Comparison of ENCODE assay signal across 17 cellular contexts in genomic region chr1:21239181-21239580, GRCh38. TPM values are rescaled to one million over a fixed set of nuclear protein-coding genes. Genes with fewer than 3 reads are reported as not detected.
DNase-seq lines count a peak whose midpoint lies in the region; ATAC-seq, FAIRE-seq and TF ChIP-seq lines count a peak whose summit lies in the region.
"Had no signal": no experiment of that assay in that cellular context is flagged by ENCODE, and none has a peak within 500 bp of the region (broad histone marks: within the 10 kb centered on the region; RNA-seq: fewer than 3 reads in every experiment).

No MANE protein-coding gene starts in this region.

- H3K4me3 ChIP-seq in astrocyte (ENCODE audit: insufficient read depth, low read depth, low read length), result no peak overlapping the region
- no peak overlapping the region for H3K4me3 ChIP-seq in neural progenitor cell
- H3K4me3 ChIP-seq: heart left ventricle, psoas muscle, SK-N-MC, transverse colon had no signal

- H4K20me1 ChIP-seq in astrocyte (ENCODE audit: insufficient read depth, low read length), result peaks cover 6% of the 10 kb centered on the region
- peaks cover 15% of the 10 kb centered on the region for H4K20me1 ChIP-seq in neural progenitor cell (ENCODE audit: low read depth)

- H3K4me1 ChIP-seq in astrocyte (ENCODE audit: insufficient read depth, low read length) (peaks cover 34% of the 10 kb centered on the region), neural progenitor cell (peaks cover 19% of the 10 kb centered on the region)
- H3K4me1 ChIP-seq: BE2C, psoas muscle, transverse colon had no signal

- no peak for TF ChIP-seq CTCF in GM10248 (IDR thresholded peaks at IDR 0.05; ENCODE audit: control extremely low read depth, extremely low read depth, low read depth, missing control alignments)
- TF ChIP-seq CTCF in astrocyte (IDR thresholded peaks at IDR 0.05; ENCODE audit: insufficient read depth, low read depth, low read length), result no peak
- TF ChIP-seq CTCF in neural progenitor cell (IDR thresholded peaks at IDR 0.05), result no peak

- H3K9me3 ChIP-seq in astrocyte (ENCODE audit: insufficient read depth, low read depth, low read length) (no peaks in the 10 kb centered on the region), neural progenitor cell (ENCODE audit: low read depth) (no peaks in the 10 kb centered on the region)
- H3K9me3 ChIP-seq: BE2C, heart left ventricle, psoas muscle, transverse colon had no signal

- H3K27me3 ChIP-seq in astrocyte (ENCODE audit: insufficient read depth, low read length), result no peaks in the 10 kb centered on the region
- H3K27me3 ChIP-seq in neural progenitor cell, result no peaks in the 10 kb centered on the region
- H3K27me3 ChIP-seq: BE2C, heart left ventricle, transverse colon had no signal

- no peaks in the 10 kb centered on the region for H3K9me3 Mint-ChIP-seq in astrocyte (ENCODE audit: unreplicated experiment)
- H3K9me3 Mint-ChIP-seq in neural progenitor cell, result no peaks in the 10 kb centered on the region
- H3K9me3 Mint-ChIP-seq: dendritic cell treated with granulocyte-macrophage colony-stimulating factor and Interleukin-4, amounts not matched to agents 40 ng/mL and 50 ng/mL, for 4 days had no signal

- FAIRE-seq in astrocyte (lab: Jason Lieb, UNC), result no peak

- H3K4me2 ChIP-seq in astrocyte (ENCODE audit: low read length), result peak overlapping the region; percentile 18
- no peak overlapping the region for H3K4me2 ChIP-seq in neural progenitor cell

- H3K79me2 ChIP-seq in astrocyte (ENCODE audit: insufficient read depth, low read length), result no peaks in the 10 kb centered on the region
- no peaks in the 10 kb centered on the region for H3K79me2 ChIP-seq in neural progenitor cell (ENCODE audit: low read depth)

- POLR2A ChIA-PET in GM10248 (lab: Yijun Ruan, JAX), result no interaction called here

- H3K4me1 Mint-ChIP-seq in astrocyte (ENCODE audit: low read depth, unreplicated experiment), result peaks cover 31% of the 10 kb centered on the region
- H3K4me1 Mint-ChIP-seq in neural progenitor cell, result peaks cover 37% of the 10 kb centered on the region

- H3K9ac ChIP-seq in astrocyte (ENCODE audit: low read length) (no peak overlapping the region), neural progenitor cell (no peak overlapping the region)

- H3K36me3 Mint-ChIP-seq in astrocyte (ENCODE audit: low read depth, unreplicated experiment) (peaks cover 22% of the 10 kb centered on the region), neural progenitor cell (peaks cover 15% of the 10 kb centered on the region)

- CTCF ChIA-PET in GM10248 (lab: Yijun Ruan, JAX), result interaction anchor here (0.6 to 5.2 kb wide), 4 partner anchors 13 to 129 kb away, joined by 3 to 23 read pairs (median 8); no protein-coding TSS in a partner anchor

- H3K36me3 ChIP-seq in astrocyte (ENCODE audit: insufficient read depth, low read length) (peaks cover 26% of the 10 kb centered on the region), neural progenitor cell (no peaks in the 10 kb centered on the region)

- peaks cover 21% of the 10 kb centered on the region for H3F3A ChIP-seq in neural progenitor cell (ENCODE audit: low read depth)

- DNase-seq in GM10248 (ENCODE audit: extremely low spot score), result peak; percentile 55
- peak; percentile 95 for DNase-seq in LHCN-M2 (ENCODE audit: low read depth)
- peak; percentile 53 for DNase-seq in astrocyte (ENCODE audit: low read depth)
- DNase-seq in neural progenitor cell (ENCODE audit: low spot score), result no peak
- no peak for DNase-seq in NCI-H82 (lab: John Stamatoyannopoulos, UW)
- no peak for DNase-seq in NCI-H1436 (lab: John Stamatoyannopoulos, UW)
- DNase-seq: BE2C, heart left ventricle, NCI-H1092, NCI-H2171, psoas muscle, transverse colon had no signal

- H2AFZ ChIP-seq in astrocyte (ENCODE audit: low read depth, low read length) (no peak overlapping the region), neural progenitor cell (replicated peaks) (no peak overlapping the region)

- H3K27ac Mint-ChIP-seq in astrocyte (ENCODE audit: unreplicated experiment) (no peak overlapping the region), neural progenitor cell (peak overlapping the region; percentile 80)
- H3K27ac Mint-ChIP-seq: dendritic cell treated with granulocyte-macrophage colony-stimulating factor and Interleukin-4, amounts not matched to agents 40 ng/mL and 50 ng/mL, for 4 days had no signal

- no peak for ATAC-seq in HG02763 (IDR thresholded peaks at IDR 0.05; ENCODE audit: unreplicated experiment)
- ATAC-seq in HG03442 (IDR thresholded peaks at IDR 0.05; ENCODE audit: unreplicated experiment), result no peak
- ATAC-seq: heart left ventricle, psoas muscle had no signal

- no peak overlapping the region for H3K4me3 Mint-ChIP-seq in astrocyte (ENCODE audit: unreplicated experiment)
- no peak overlapping the region for H3K4me3 Mint-ChIP-seq in neural progenitor cell
- H3K4me3 Mint-ChIP-seq: dendritic cell treated with granulocyte-macrophage colony-stimulating factor and Interleukin-4, amounts not matched to agents 40 ng/mL and 50 ng/mL, for 4 days had no signal

- H3K27ac ChIP-seq in astrocyte (ENCODE audit: low read depth, low read length) (peak overlapping the region; percentile 36), neural progenitor cell (no peak overlapping the region)
- H3K27ac ChIP-seq: psoas muscle, SK-N-MC, transverse colon, VCaP had no signal

- H3K27me3 Mint-ChIP-seq in astrocyte (ENCODE audit: low read depth, unreplicated experiment) (no peaks in the 10 kb centered on the region), neural progenitor cell (ENCODE audit: insufficient read depth, low read depth) (peaks cover 2% of the 10 kb centered on the region)
- H3K27me3 Mint-ChIP-seq: dendritic cell treated with granulocyte-macrophage colony-stimulating factor and Interleukin-4, amounts not matched to agents 40 ng/mL and 50 ng/mL, for 4 days had no signal

RNA-seq across cellular contexts. Expression of gene ECE1, which starts 51.1 kb away (rescaled TPM):
- total RNA-seq in LHCN-M2 (2014; rRNA removed) (50.5 and 61.5 TPM in 2 replicates), astrocyte (172 and 182 TPM in 2 replicates), neural progenitor cell (ENCODE audit: low replicate concordance) (12.5 and 15.2 TPM in 2 replicates)
- polyA plus RNA-seq in LHCN-M2 (2012), result 54.0 TPM

Comparison
In these comparisons a context has a peak if more than half of its experiments do, and no peak if none do; other contexts are left out.
1. DNase-seq: peak in GM10248 (single experiment), LHCN-M2 (single experiment) and astrocyte (single experiment); none in neural progenitor cell (single experiment), NCI-H82 (single experiment) and NCI-H1436 (single experiment).